ENCODE assay signal across 20 cellular contexts in the genomic region with DNA sequence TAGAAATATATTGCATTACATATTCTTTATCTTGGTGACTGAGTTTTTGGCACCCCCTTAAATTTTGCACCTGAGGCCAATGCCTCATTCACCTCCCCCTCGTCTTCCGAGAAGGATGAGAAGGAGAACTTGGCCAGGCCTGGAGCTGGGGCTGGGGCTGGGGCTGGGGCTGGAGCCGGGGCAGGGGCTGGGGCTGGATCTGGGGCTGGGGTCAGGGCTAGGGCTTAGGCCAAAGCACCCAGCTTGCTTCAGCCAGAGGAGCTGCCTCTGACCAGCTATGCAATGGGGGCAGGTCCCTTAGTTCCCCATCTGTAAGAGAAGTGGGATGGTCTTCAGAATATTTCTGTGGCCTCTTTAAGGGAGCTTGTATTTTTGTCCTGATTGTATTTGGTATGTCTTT.
"Had no signal": no experiment of that assay in that cellular context is flagged by ENCODE, and none has a peak within 500 bp of the region (broad histone marks: within the 10 kb centered on the region; RNA-seq: fewer than 3 reads in every experiment).

No MANE protein-coding gene starts in this region.

- H3K9me3 ChIP-seq: MG63, SK-N-SH had no signal

- H3K4me3 ChIP-seq: MG63 had no signal

- H3K36me3 ChIP-seq: MG63 had no signal

- ATAC-seq: HepG2 had no signal

- DNase-seq: IMR-90, Karpas-422, KG1, MG63, NCI-H1092, NCI-H1105 treated with DMSO at 0.1 percent for 48 hours, NCI-H1417 treated with DMSO at 0.1 percent for 48 hours, NCI-H146, NCI-H1694 treated with DMSO at 0.1 percent for 48 hours, NCI-H1930, NCI-H2081, NCI-H2107, NCI-H2227 treated with DMSO at 0.1 percent for 48 hours, NCI-H524, NCI-H69, NCI-H774, RPMI8226, SHP77, SK-N-SH had no signal

- H3K4me2 ChIP-seq: SK-N-SH had no signal
